Comparison of ENCODE assay signal across 17 cellular contexts in genomic region chr5:109945723-109946480, GRCh38.
A peak's percentile ranks its signal among the peaks of the same experiment; 100 is the strongest.
DNase-seq lines count a peak whose midpoint lies in the region; ATAC-seq, FAIRE-seq and TF ChIP-seq lines count a peak whose summit lies in the region.
"Had no signal": no experiment of that assay in that cellular context is flagged by ENCODE, and none has a peak within 500 bp of the region (broad histone marks: within the 10 kb centered on the region; RNA-seq: fewer than 3 reads in every experiment).

No MANE protein-coding gene starts in this region.

- H3K4me1 ChIP-seq in HepG2 (ENCODE audit: insufficient read depth, low read length), result peaks cover 30% of the 10 kb centered on the region
- no peaks in the 10 kb centered on the region for H3K4me1 ChIP-seq in right lobe of liver
- H3K4me1 ChIP-seq in MM.1S (ENCODE audit: low read length), result peaks cover 41% of the 10 kb centered on the region

- H3F3A ChIP-seq in MM.1S (ENCODE audit: insufficient read depth, low read length), result peaks cover 18% of the 10 kb centered on the region

- FAIRE-seq in HepG2 (lab: Jason Lieb, UNC), result no peak
- FAIRE-seq: D721Med, H54 had no signal

- no peak for ATAC-seq in HepG2
- ATAC-seq in right lobe of liver, result no peak
- no peak for ATAC-seq in central memory CD8-positive, alpha-beta T cell (replicated peaks; ENCODE audit: extremely low read depth, poor library complexity, severe bottlenecking)
- no peak for ATAC-seq in left lobe of liver

- peaks cover 6% of the 10 kb centered on the region for H3K4me1 Mint-ChIP-seq in central memory CD8-positive, alpha-beta T cell
- no peaks in the 10 kb centered on the region for H3K4me1 Mint-ChIP-seq in CD14-positive monocyte

- H3K36me3 ChIP-seq in HepG2 (replicated peaks in 1 of 2; ENCODE audit: control insufficient read depth in 1 of 2, insufficient read depth in 2 of 2, low read length in 2 of 2) (no peaks in the 10 kb centered on the region), right lobe of liver (no peaks in the 10 kb centered on the region), MM.1S (replicated peaks; ENCODE audit: insufficient read depth, low read length) (no peaks in the 10 kb centered on the region)
- H3K36me3 ChIP-seq: BLaER1 treated with 17β-estradiol and CSF1 and Interleukin-3, amounts not matched to agents 10 nM and 100 nM had no signal

- POLR2A ChIA-PET in HepG2 (lab: Yijun Ruan, JAX), result interaction anchor here (1.5 to 1.8 kb wide), 2 partner anchors 12 to 44 kb away, joined by 3 to 6 read pairs; no protein-coding TSS in a partner anchor

- no peak for DNase-seq in HepG2 (ENCODE audit: low spot score)
- no peak for DNase-seq in right lobe of liver
- no peak for DNase-seq in MM.1S
- no peak for DNase-seq in central memory CD8-positive, alpha-beta T cell (ENCODE audit: low spot score in 2 of 2)
- DNase-seq in NCI-H345 (lab: John Stamatoyannopoulos, UW), result no peak
- DNase-seq in left lobe of liver (ENCODE audit: low spot score), result no peak
- DNase-seq in CD14-positive monocyte (ENCODE audit: low spot score), result no peak
- DNase-seq: Karpas-422, NCI-H1105, NCI-H2081, NCI-H2171 treated with DMSO at 0.1 percent for 48 hours, OCI-M1, SHP77 had no signal

- intact Hi-C loops in HepG2 (cut with micrococcal nuclease; ENCODE audit: unreplicated experiment), result no loop called here
- intact Hi-C loops in right lobe of liver (cut with DNase I), result no loop called here
- intact Hi-C loops in CD14-positive monocyte (cut with micrococcal nuclease), result no loop called here

- H4K20me1 ChIP-seq in HepG2 (ENCODE audit: insufficient read depth, low read length) (no peaks in the 10 kb centered on the region), MM.1S (ENCODE audit: insufficient read depth, low read length) (no peaks in the 10 kb centered on the region)
- H4K20me1 ChIP-seq: BLaER1 treated with 17β-estradiol and CSF1 and Interleukin-3, amounts not matched to agents 10 nM and 100 nM had no signal

- no peaks in the 10 kb centered on the region for H3K9me2 ChIP-seq in MM.1S (replicated peaks; ENCODE audit: insufficient read depth, low read length)

- TF ChIP-seq EP300 in HepG2 (IDR thresholded peaks at IDR 0.05; ENCODE audit: low read depth in 2 of 2, low read length in 2 of 2), result no peak
- TF ChIP-seq EP300 in HepG2 (CRISPR knock-in tag; IDR thresholded peaks at IDR 0.05; ENCODE audit: borderline replicate concordance), result no peak

- no TSS peak for BruUV-seq in HepG2 (replicated peaks; lab: Mats Ljungman, UMichigan)

- H3K9ac ChIP-seq in HepG2 (ENCODE audit: insufficient read depth, low read depth, low read length) (no peak overlapping the region), MM.1S (ENCODE audit: low read length) (peak overlapping the region; percentile 2; the same call in 1 of the 2 replicates)
- H3K9ac ChIP-seq: BLaER1 treated with 17β-estradiol and CSF1 and Interleukin-3, amounts not matched to agents 10 nM and 100 nM had no signal

- no peaks in the 10 kb centered on the region for H3K36me3 Mint-ChIP-seq in central memory CD8-positive, alpha-beta T cell (ENCODE audit: insufficient read depth)
- no peaks in the 10 kb centered on the region for H3K36me3 Mint-ChIP-seq in CD14-positive monocyte

- in situ Hi-C loops in HepG2 (cut with HindIII; ENCODE audit: extremely low pct_ligation_motif_present, low pct_unique_long_range_greater_than_20kb), result no loop called here

- WGBS in HepG2 (ENCODE audit: low lambda C conversion rate), result 90% methylated on average over 2 of the region's 2 CpGs
- WGBS in right lobe of liver (ENCODE audit: insufficient coverage, low coverage, low lambda C conversion rate, missing lambda C conversion rate), result 94% methylated on average over 2 of the region's 2 CpGs

- H3K27ac Mint-ChIP-seq in central memory CD8-positive, alpha-beta T cell (ENCODE audit: low read depth), result peak overlapping the region; percentile 64
- no peak overlapping the region for H3K27ac Mint-ChIP-seq in CD14-positive monocyte

- H3K4me2 ChIP-seq in HepG2 (ENCODE audit: low read depth, low read length) (peak overlapping the region; percentile 72), MM.1S (ENCODE audit: low read depth, low read length) (peak overlapping the region; percentile 73)
- H3K4me2 ChIP-seq: BLaER1 treated with 17β-estradiol and CSF1 and Interleukin-3, amounts not matched to agents 10 nM and 100 nM had no signal

- H3K9me3 ChIP-seq in HepG2 (ENCODE audit: low read length) (no peaks in the 10 kb centered on the region), right lobe of liver (no peaks in the 10 kb centered on the region), MM.1S (replicated peaks; ENCODE audit: insufficient read depth, low read length) (no peaks in the 10 kb centered on the region)

- no peak for TF ChIP-seq RAD21 in HepG2 (CRISPR knock-in tag; IDR thresholded peaks at IDR 0.05)

- no peak for TF ChIP-seq POLR2A in HepG2 (IDR thresholded peaks at IDR 0.05; ENCODE audit: insufficient read depth in 1 of 2, low read depth in 2 of 2, low read length in 2 of 2)
- TF ChIP-seq POLR2A in right lobe of liver (IDR thresholded peaks at IDR 0.05), result no peak

- no peak overlapping the region for H3K4me3 Mint-ChIP-seq in central memory CD8-positive, alpha-beta T cell
- H3K4me3 Mint-ChIP-seq in CD14-positive monocyte, result no peak overlapping the region

- H3K9me3 Mint-ChIP-seq in central memory CD8-positive, alpha-beta T cell, result no peaks in the 10 kb centered on the region
- peaks cover 0 to 5% (median under 1%) of the 10 kb centered on the region in 7 donors for H3K9me3 Mint-ChIP-seq in CD14-positive monocyte

- no peaks in the 10 kb centered on the region for H3K27me3 ChIP-seq in HepG2 (ENCODE audit: control insufficient read depth in 1 of 2, insufficient read depth in 2 of 2, low read length in 2 of 2)
- no peaks in the 10 kb centered on the region for H3K27me3 ChIP-seq in right lobe of liver
- H3K27me3 ChIP-seq in MM.1S (replicated peaks; ENCODE audit: insufficient read depth, low read length), result no peaks in the 10 kb centered on the region
- H3K27me3 ChIP-seq: BLaER1 treated with 17β-estradiol and CSF1 and Interleukin-3, amounts not matched to agents 10 nM and 100 nM had no signal

- TF ChIP-seq CTCF in HepG2 (CRISPR knock-in tag; IDR thresholded peaks at IDR 0.05) (no peak), right lobe of liver (IDR thresholded peaks at IDR 0.05) (no peak), MM.1S (IDR thresholded peaks at IDR 0.05; ENCODE audit: low read length) (no peak), CD14-positive monocyte (IDR thresholded peaks at IDR 0.05) (no peak)

- H3K27ac ChIP-seq in HepG2 (ENCODE audit: extremely low read length, insufficient read depth, low read length) (no peak overlapping the region), right lobe of liver (no peak overlapping the region), MM.1S (ENCODE audit: low read length) (peak overlapping the region; percentile 64; the same call in 1 of the 2 replicates)
- H3K27ac ChIP-seq: BLaER1 treated with 17β-estradiol and CSF1 and Interleukin-3, amounts not matched to agents 10 nM and 100 nM; SK-N-MC had no signal

- H3K27me3 Mint-ChIP-seq in central memory CD8-positive, alpha-beta T cell, result peaks cover 10% of the 10 kb centered on the region
- H3K27me3 Mint-ChIP-seq in CD14-positive monocyte (ENCODE audit: low read depth in 3 of 3), result peaks cover 1 to 5% (median 2%) of the 10 kb centered on the region in 3 donors

- H2AFZ ChIP-seq in HepG2 (ENCODE audit: low read length) (peak overlapping the region; percentile 61), MM.1S (ENCODE audit: low read length) (no peak overlapping the region; the same call in 1 of the 2 replicates)

- H3K79me2 ChIP-seq in HepG2 (ENCODE audit: insufficient read depth, low read length), result no peaks in the 10 kb centered on the region
- H3K79me2 ChIP-seq in MM.1S (ENCODE audit: low read length), result no peaks in the 10 kb centered on the region

- CTCF ChIA-PET in HepG2 (lab: Yijun Ruan, JAX; ENCODE audit: low intra/inter-chr PET ratio, low total read pairs), result no interaction called here

- H3K4me3 ChIP-seq in HepG2 (replicated peaks in 1 of 3; ENCODE audit: insufficient read depth in 1 of 3, low read depth in 2 of 3, low read length in 3 of 3), result peak overlapping the region in 1 of 3 experiments; percentile 46; a peak in 1 of 6 replicates
- no peak overlapping the region for H3K4me3 ChIP-seq in right lobe of liver
- peak overlapping the region; percentile 5; the same call in 1 of the 2 replicates for H3K4me3 ChIP-seq in MM.1S (ENCODE audit: low read length)
- H3K4me3 ChIP-seq: BLaER1 treated with 17β-estradiol and CSF1 and Interleukin-3, amounts not matched to agents 10 nM and 100 nM; SK-N-MC had no signal

TF ChIP-seq in HepG2, 621 proteins besides CTCF, POLR2A, EP300 and RAD21:
- TF ChIP-seq ZNF256 (CRISPR knock-in tag; conservative IDR thresholded peaks at IDR 0.05) (no peak), STAT6 (CRISPR knock-in tag; IDR thresholded peaks at IDR 0.05; ENCODE audit: borderline replicate concordance) (no peak), MAFK (conservative IDR thresholded peaks at IDR 0.05 in 1 of 2, IDR thresholded peaks at IDR 0.05 in 1 of 2; ENCODE audit: low read length in 2 of 2) (peak; percentile 82), TBX2 (CRISPR knock-in tag; IDR thresholded peaks at IDR 0.05; ENCODE audit: borderline replicate concordance) (0 out of 2 replicates have a peak, but pooled peaks have one; percentile 7), MAFF (IDR thresholded peaks at IDR 0.05; ENCODE audit: low read depth, low read length) (peak; percentile 78)
